Comparison of ENCODE assay signal across 19 cellular contexts in genomic region chr6:94600648-94601047, GRCh38.
"Had no signal": no experiment of that assay in that cellular context is flagged by ENCODE, and none has a peak within 500 bp of the region (broad histone marks: within the 10 kb centered on the region; RNA-seq: fewer than 3 reads in every experiment).

No MANE protein-coding gene starts in this region.

- H3K4me1 ChIP-seq: SJSA1 had no signal

- H3K36me3 ChIP-seq: SJSA1 had no signal

- H3K4me3 ChIP-seq: SJSA1, SK-N-MC had no signal

- H3K27ac ChIP-seq: SJSA1, SK-N-MC had no signal

- H3K27me3 ChIP-seq: SJSA1 had no signal

- DNase-seq: KBM-7; MV-4-11; NCI-H1048; NCI-H1105; NCI-H1436 treated with DMSO at 0.1 percent for 48 hours; NCI-H187; NCI-H2029; NCI-H2081 treated with DMSO at 0.1 percent for 48 hours; NCI-H226; NCI-H446; NCI-H510A; NCI-H524 treated with DMSO at 0.1 percent for 48 hours; NCI-H774; NK-92 treated with Interleukin-12 subunit alpha and Interleukin-12 subunit beta, amount 100 ng/mL, for 24 hours; Right ventricle myocardium superior; RPMI8226; SIG-M5 had no signal
